32 cellular contexts compared by ENCODE assay signal in the genomic region with DNA sequence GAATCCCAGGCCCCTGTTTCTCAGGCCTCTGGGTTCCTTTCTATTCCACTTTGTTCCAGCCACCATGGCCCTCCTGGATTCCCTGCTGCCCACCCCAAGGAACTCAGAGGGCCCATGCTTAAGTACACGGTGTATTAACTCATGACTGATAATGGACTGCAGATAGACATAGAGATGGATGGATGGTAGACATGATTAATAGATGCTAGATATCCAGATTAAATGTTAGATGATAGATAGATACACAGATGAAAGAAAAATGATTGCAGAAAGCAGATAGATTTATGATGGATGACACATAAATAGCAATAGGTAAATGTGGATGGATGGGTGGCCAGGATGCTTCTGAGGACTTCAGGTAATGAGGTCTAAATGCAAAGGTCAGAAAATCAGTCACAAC.
"Had no signal": no experiment of that assay in that cellular context is flagged by ENCODE, and none has a peak within 500 bp of the region (broad histone marks: within the 10 kb centered on the region; RNA-seq: fewer than 3 reads in every experiment).

No MANE protein-coding gene starts in this region.

- FAIRE-seq: astrocyte had no signal

- H3K4me3 ChIP-seq: adrenal gland, ascending aorta, body of pancreas, breast epithelium, cardiac muscle cell had no signal

- H3K36me3 ChIP-seq: adrenal gland, ascending aorta, brain microvascular endothelial cell, breast epithelium, cardiac muscle cell had no signal

- H3K27me3 ChIP-seq: adrenal gland, ascending aorta, body of pancreas, brain microvascular endothelial cell, breast epithelium, cardiac muscle cell had no signal

- H3K4me1 ChIP-seq: adrenal gland, ascending aorta, body of pancreas, breast epithelium had no signal

- ATAC-seq: activated naive CD4-positive, alpha-beta T cell treated with anti-CD3 and anti-CD28 coated beads, Interleukin-2, amount 50 U/mL, for 72 hours; activated naive CD8-positive, alpha-beta T cell treated with anti-CD3 and anti-CD28 coated beads, Interleukin-2, amount 50 U/mL, for 24 hours; activated T-cell treated with anti-CD3 and anti-CD28 coated beads, Interleukin-2, amount 50 U/mL, for 4 hours; activated T-cell treated with anti-CD3 and anti-CD28 coated beads, Interleukin-2, amount 50 U/mL, for 72 hours; activated T-helper 17 cell treated with anti-CD3 and anti-CD28 coated beads, Interleukin-2, amount 50 U/mL, for 72 hours; body of pancreas had no signal

- H3K9me3 ChIP-seq: adrenal gland, ascending aorta, body of pancreas, breast epithelium had no signal

- H3K27ac ChIP-seq: adrenal gland, ascending aorta, body of pancreas, brain microvascular endothelial cell, breast epithelium, cardiac muscle cell had no signal

- DNase-seq: activated effector memory CD4-positive, alpha-beta T cell treated with anti-CD3 and anti-CD28 coated beads, Interleukin-2, amount 50 U/mL, for 16 hours; activated effector memory CD4-positive, alpha-beta T cell treated with Interleukin-2 at 50 U/mL for 16 hours; activated gamma-delta T cell; activated gamma-delta T cell treated with Interleukin-2 at 50 U/mL for 16 hours; activated naive CD4-positive, alpha-beta T cell; activated naive CD4-positive, alpha-beta T cell treated with anti-CD3 and anti-CD28 coated beads for 36 hours; activated naive CD4-positive, alpha-beta T cell treated with anti-CD3 and anti-CD28 coated beads, Interleukin-2, amount 10 ng/mL, durations not matched to agents 7 days and 5 days; activated naive CD4-positive, alpha-beta T cell treated with anti-CD3 and anti-CD28 coated beads, Interleukin-2, amount 50 U/mL, for 16 hours; activated naive CD4-positive, alpha-beta T cell treated with Interleukin-2 at 50 U/mL for 16 hours; activated naive CD8-positive, alpha-beta T cell treated with anti-CD3 and anti-CD28 coated beads for 36 hours; activated naive CD8-positive, alpha-beta T cell treated with anti-CD3 and anti-CD28 coated beads, Interleukin-2, amount 10 ng/mL, durations not matched to agents 7 days and 5 days; activated naive CD8-positive, alpha-beta T cell treated with anti-CD3 and anti-CD28 coated beads, Interleukin-2, amount 50 U/mL, for 24 hours; activated T-cell treated with anti-CD3 and anti-CD28 coated beads, Interleukin-2, amount 50 U/mL, for 24 hours; activated T-cell treated with anti-CD3 and anti-CD28 coated beads, Interleukin-2, amount 50 U/mL, for 4 hours; activated T-cell treated with anti-CD3 and anti-CD28 coated beads, Interleukin-2, amount 50 U/mL, for 48 hours; activated T-cell treated with anti-CD3 and anti-CD28 coated beads, Interleukin-2, amount 50 U/mL, for 72 hours; adrenal gland; amniotic stem cell; amygdala; anterior cingulate cortex; aorta; body of pancreas; brain microvascular endothelial cell; caudate nucleus; central memory CD4-positive, alpha-beta T cell; cerebellar nuclear complex had no signal
